Comparison of ENCODE assay signal across 23 cellular contexts in the genomic region with DNA sequence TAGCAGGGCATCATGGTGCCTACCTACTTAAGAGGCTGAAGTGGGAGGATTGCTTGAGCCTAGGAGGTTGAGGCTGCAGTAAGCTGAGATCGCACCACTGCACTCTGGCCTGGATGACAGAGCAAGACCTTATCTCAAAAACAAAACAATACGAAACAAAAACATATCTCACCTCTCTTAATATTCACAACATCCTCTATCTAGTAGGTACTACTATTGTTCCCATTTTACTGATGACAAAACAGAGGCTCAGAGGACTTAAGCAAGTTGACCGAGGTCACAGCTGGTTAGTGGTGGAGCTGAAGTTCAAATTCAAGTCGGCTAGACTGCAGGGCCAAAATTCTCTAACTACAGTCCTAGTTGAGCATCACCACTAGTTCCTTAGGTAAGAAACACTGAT.
A peak's percentile ranks its signal among the peaks of the same experiment; 100 is the strongest.
DNase-seq lines count a peak whose midpoint lies in the region; ATAC-seq, FAIRE-seq and TF ChIP-seq lines count a peak whose summit lies in the region.
"Had no signal": no experiment of that assay in that cellular context is flagged by ENCODE, and none has a peak within 500 bp of the region (broad histone marks: within the 10 kb centered on the region; RNA-seq: fewer than 3 reads in every experiment).

No MANE protein-coding gene starts in this region.

- H2AFZ ChIP-seq in K562 (ENCODE audit: low read depth, low read length) (no peak overlapping the region), hepatocyte (no peak overlapping the region)

- no peak for FAIRE-seq in K562 (lab: Jason Lieb, UNC)
- FAIRE-seq: A549, G401.6, GM12892, H54 had no signal

- H3K27me3 ChIP-seq in A673 (replicated peaks; ENCODE audit: insufficient read depth, low read depth, low read length, poor library complexity), result no peaks in the 10 kb centered on the region
- H3K27me3 ChIP-seq in K562 (ENCODE audit: control insufficient read depth in 2 of 2, insufficient read depth in 2 of 2, low read length in 2 of 2), result no peaks in the 10 kb centered on the region
- H3K27me3 ChIP-seq in hepatocyte, result no peaks in the 10 kb centered on the region
- no peaks in the 10 kb centered on the region for H3K27me3 ChIP-seq in stomach smooth muscle (ENCODE audit: control insufficient read depth in 1 of 2, insufficient read depth in 2 of 2, low read length in 2 of 2)
- H3K27me3 ChIP-seq: BLaER1 had no signal

- POLR2A ChIA-PET in A673 (lab: Charles Lee; ENCODE audit: low non-redundant PET) (no interaction called here), K562 (lab: Yijun Ruan, JAX) (interaction anchor here (0.7 kb wide), 1 partner anchor 122 kb away, joined by 4 read pairs; no protein-coding TSS in a partner anchor)

- H3K4me3 ChIP-seq in A673 (ENCODE audit: low read depth, low read length, poor library complexity, severe bottlenecking), result no peak overlapping the region
- H3K4me3 ChIP-seq in K562, result no peak overlapping the region
- H3K4me3 ChIP-seq in hepatocyte, result no peak overlapping the region
- H3K4me3 ChIP-seq in stomach smooth muscle (ENCODE audit: low read length in 2 of 2), result no peak overlapping the region
- H3K4me3 ChIP-seq: A549, BLaER1, HAP-1 had no signal

- H3K4me1 ChIP-seq in A673 (ENCODE audit: insufficient read depth, low read length, poor library complexity, severe bottlenecking), result peaks cover 23% of the 10 kb centered on the region
- H3K4me1 ChIP-seq in K562 (replicated peaks in 1 of 2; ENCODE audit: control insufficient read depth in 2 of 2, insufficient read depth in 2 of 2, low read length in 2 of 2), result peaks cover 0 to 4% of the 10 kb centered on the region in 2 experiments; a peak in 1 of 5 replicates
- peaks cover 25% of the 10 kb centered on the region for H3K4me1 ChIP-seq in hepatocyte (ENCODE audit: insufficient read depth)
- H3K4me1 ChIP-seq in stomach smooth muscle (ENCODE audit: control insufficient read depth, insufficient read depth, low read length), result peaks cover 15% of the 10 kb centered on the region
- H3K4me1 ChIP-seq: BLaER1 had no signal

- no peaks in the 10 kb centered on the region for H3K36me3 ChIP-seq in A673 (ENCODE audit: insufficient read depth, low read length, poor library complexity, severe bottlenecking)
- no peaks in the 10 kb centered on the region for H3K36me3 ChIP-seq in K562 (ENCODE audit: control insufficient read depth, insufficient read depth, low read length)
- H3K36me3 ChIP-seq in hepatocyte (replicated peaks; ENCODE audit: insufficient read depth, low read depth), result no peaks in the 10 kb centered on the region
- H3K36me3 ChIP-seq in stomach smooth muscle (ENCODE audit: control insufficient read depth in 2 of 2, insufficient read depth in 2 of 2, low read length in 2 of 2), result no peaks in the 10 kb centered on the region
- H3K36me3 ChIP-seq: BLaER1, HAP-1 had no signal

- no peak overlapping the region for H3K4me2 ChIP-seq in K562 (ENCODE audit: insufficient read depth, low read length)
- no peak overlapping the region for H3K4me2 ChIP-seq in hepatocyte
- H3K4me2 ChIP-seq: A549, BLaER1 had no signal

- no peaks in the 10 kb centered on the region for H3K9me2 ChIP-seq in hepatocyte (replicated peaks; ENCODE audit: insufficient read depth)

- H3K79me2 ChIP-seq in K562 (ENCODE audit: control insufficient read depth, insufficient read depth, low read length) (no peaks in the 10 kb centered on the region), hepatocyte (no peaks in the 10 kb centered on the region)

- peak overlapping the region; percentile 34 for H3K27ac ChIP-seq in A673 (ENCODE audit: low read depth, low read length, poor library complexity, severe bottlenecking)
- H3K27ac ChIP-seq in K562 (ENCODE audit: extremely low read depth, low read depth, low read length), result no peak overlapping the region
- peak overlapping the region; percentile 86 for H3K27ac ChIP-seq in hepatocyte
- peak overlapping the region; percentile 13 for H3K27ac ChIP-seq in stomach smooth muscle (ENCODE audit: low read length)
- H3K27ac ChIP-seq: A549, BLaER1, C4-2B had no signal

- TF ChIP-seq POLR2A in K562 (conservative IDR thresholded peaks at IDR 0.05), result no peak

- H3K9me3 ChIP-seq in A673 (ENCODE audit: low read depth, low read length, poor library complexity, severe bottlenecking) (no peaks in the 10 kb centered on the region), K562 (replicated peaks; ENCODE audit: control insufficient read depth, insufficient read depth, low read depth, low read length) (no peaks in the 10 kb centered on the region), hepatocyte (ENCODE audit: low read depth) (no peaks in the 10 kb centered on the region), stomach smooth muscle (ENCODE audit: control insufficient read depth in 2 of 2, low read length in 2 of 2) (no peaks in the 10 kb centered on the region)
- H3K9me3 ChIP-seq: A549, BLaER1, Caco-2, HAP-1 had no signal

- H3K9ac ChIP-seq in K562 (ENCODE audit: insufficient read depth in 1 of 2, low read depth in 2 of 2, low read length in 2 of 2) (no peak overlapping the region), stomach smooth muscle (ENCODE audit: low read length in 2 of 2) (no peak overlapping the region)
- H3K9ac ChIP-seq: BLaER1 had no signal

- H3K4me3 Mint-ChIP-seq in activated T-helper 2 cell treated with anti-CD3 and anti-CD28 coated beads, Interferon-gamma antibody, Interleukin-2, Interleukin-4, amounts not matched to agents 10 μg/mL and 5 μg/mL and 100 μg/mL, durations not matched to agents 14 hours and 24 hours and 36 hours (ENCODE audit: low read depth), result no peak overlapping the region
- H3K4me3 Mint-ChIP-seq: B cell; CD4-positive, CD25-positive, alpha-beta regulatory T cell; CD8-positive, alpha-beta T cell had no signal

- H3K4me1 Mint-ChIP-seq in activated T-helper 2 cell treated with anti-CD3 and anti-CD28 coated beads, Interferon-gamma antibody, Interleukin-2, Interleukin-4, amounts not matched to agents 10 μg/mL and 5 μg/mL and 100 μg/mL, durations not matched to agents 14 hours and 24 hours and 36 hours (ENCODE audit: low read depth), result peaks cover 5% of the 10 kb centered on the region

- 10% methylated on average over 4 of the region's 4 CpGs for WGBS in K562 (ENCODE audit: insufficient coverage, low coverage, missing lambda C conversion rate)
- WGBS in hepatocyte (ENCODE audit: low lambda C conversion rate, missing lambda C conversion rate), result 94% methylated on average over 4 of the region's 4 CpGs

- TF ChIP-seq EP300 in K562 (IDR thresholded peaks at IDR 0.05; ENCODE audit: low read length), result no peak

- in situ Hi-C loops in K562 (cut with MboI), result no loop called here

- H4K20me1 ChIP-seq in K562 (replicated peaks; ENCODE audit: control insufficient read depth, insufficient read depth, low read length) (no peaks in the 10 kb centered on the region), hepatocyte (ENCODE audit: insufficient read depth, poor library complexity, severe bottlenecking) (no peaks in the 10 kb centered on the region)
- H4K20me1 ChIP-seq: BLaER1 had no signal

- H3K27me3 Mint-ChIP-seq in activated T-helper 2 cell treated with anti-CD3 and anti-CD28 coated beads, Interferon-gamma antibody, Interleukin-2, Interleukin-4, amounts not matched to agents 10 μg/mL and 5 μg/mL and 100 μg/mL, durations not matched to agents 14 hours and 24 hours and 36 hours (ENCODE audit: low read depth), result no peaks in the 10 kb centered on the region
- H3K27me3 Mint-ChIP-seq: B cell; CD4-positive, CD25-positive, alpha-beta regulatory T cell had no signal

- CTCF ChIA-PET in A673 (lab: Charles Lee) (no interaction called here), K562 (lab: Yijun Ruan, JAX; ENCODE audit: low intra/inter-chr PET ratio) (no interaction called here)

- H3K9me3 Mint-ChIP-seq in activated T-helper 2 cell treated with anti-CD3 and anti-CD28 coated beads, Interferon-gamma antibody, Interleukin-2, Interleukin-4, amounts not matched to agents 10 μg/mL and 5 μg/mL and 100 μg/mL, durations not matched to agents 14 hours and 24 hours and 36 hours, result no peaks in the 10 kb centered on the region
- H3K9me3 Mint-ChIP-seq: CD4-positive, CD25-positive, alpha-beta regulatory T cell; CD8-positive, alpha-beta T cell; HFFc6 had no signal

- BruUV-seq in A673 (replicated peaks; lab: Mats Ljungman, UMichigan) (no TSS peak), K562 (replicated peaks; lab: Mats Ljungman, UMichigan) (no TSS peak)

- DNase-seq in A673 (ENCODE audit: low spot score) (no peak), K562 (ENCODE audit: extremely low read depth in 1 of 4, low spot score in 3 of 4) (no peak), hepatocyte (ENCODE audit: low spot score) (no peak), AG20443 (ENCODE audit: low spot score) (no peak), nucleus accumbens (lab: John Stamatoyannopoulos, UW) (no peak)
- no peak for DNase-seq in activated T-helper 2 cell treated with anti-CD3 and anti-CD28 coated beads, Interferon-gamma antibody, Interleukin-2, Interleukin-4, amounts not matched to agents 10 μg/mL and 5 μg/mL and 100 μg/mL, durations not matched to agents 14 hours and 24 hours and 36 hours (ENCODE audit: low spot score)
- DNase-seq: 8988T; Caco-2; CD4-positive, CD25-positive, alpha-beta regulatory T cell; CD8-positive, alpha-beta T cell; DMS153; DND-41; GOT3 had no signal

- intact Hi-C loops in A673 (cut with micrococcal nuclease; ENCODE audit: unreplicated experiment), result no loop called here
- intact Hi-C loops in K562 (cut with micrococcal nuclease), result no loop called here
- intact Hi-C loops in activated T-helper 2 cell treated with anti-CD3 and anti-CD28 coated beads, Interferon-gamma antibody, Interleukin-2, Interleukin-4, amounts not matched to agents 10 μg/mL and 5 μg/mL and 100 μg/mL, durations not matched to agents 14 hours and 24 hours and 36 hours (cut with micrococcal nuclease), result no loop called here

- H3K27ac Mint-ChIP-seq in activated T-helper 2 cell treated with anti-CD3 and anti-CD28 coated beads, Interferon-gamma antibody, Interleukin-2, Interleukin-4, amounts not matched to agents 10 μg/mL and 5 μg/mL and 100 μg/mL, durations not matched to agents 14 hours and 24 hours and 36 hours, result no peak overlapping the region
- H3K27ac Mint-ChIP-seq: B cell; CD4-positive, CD25-positive, alpha-beta regulatory T cell; CD8-positive, alpha-beta T cell had no signal

- TF ChIP-seq CTCF in A673 (conservative IDR thresholded peaks at IDR 0.05; ENCODE audit: low read depth, low read length), result no peak
- TF ChIP-seq CTCF in K562 (IDR thresholded peaks at IDR 0.05 in 2 of 3, conservative IDR thresholded peaks at IDR 0.05 in 1 of 3; ENCODE audit: insufficient read depth in 2 of 3, low read depth in 1 of 3, low read length in 3 of 3), result no peak
- no peak for TF ChIP-seq CTCF in hepatocyte (IDR thresholded peaks at IDR 0.05; ENCODE audit: poor library complexity)

- H3K36me3 Mint-ChIP-seq in activated T-helper 2 cell treated with anti-CD3 and anti-CD28 coated beads, Interferon-gamma antibody, Interleukin-2, Interleukin-4, amounts not matched to agents 10 μg/mL and 5 μg/mL and 100 μg/mL, durations not matched to agents 14 hours and 24 hours and 36 hours (ENCODE audit: low read depth), result no peaks in the 10 kb centered on the region
- H3K36me3 Mint-ChIP-seq: CD4-positive, CD25-positive, alpha-beta regulatory T cell; CD8-positive, alpha-beta T cell had no signal

- ATAC-seq in K562, result no peak; the same call in 2 of the 3 replicates
- ATAC-seq: A549; CD8-positive, alpha-beta T cell had no signal

- no peak for TF ChIP-seq RAD21 in K562 (CRISPR knock-in tag; conservative IDR thresholded peaks at IDR 0.05 in 1 of 2, IDR thresholded peaks at IDR 0.05 in 1 of 2)

- no peaks in the 10 kb centered on the region for H3K9me1 ChIP-seq in K562 (ENCODE audit: control insufficient read depth, insufficient read depth, low read length)

TF ChIP-seq in K562, 482 proteins besides CTCF, POLR2A, EP300 and RAD21 (continues in another document):
- no peak for TF ChIP-seq ZNF143 (CRISPR knock-in tag; IDR thresholded peaks at IDR 0.05)
